Comparison of ENCODE assay signal across 1 cellular context in the genomic region with DNA sequence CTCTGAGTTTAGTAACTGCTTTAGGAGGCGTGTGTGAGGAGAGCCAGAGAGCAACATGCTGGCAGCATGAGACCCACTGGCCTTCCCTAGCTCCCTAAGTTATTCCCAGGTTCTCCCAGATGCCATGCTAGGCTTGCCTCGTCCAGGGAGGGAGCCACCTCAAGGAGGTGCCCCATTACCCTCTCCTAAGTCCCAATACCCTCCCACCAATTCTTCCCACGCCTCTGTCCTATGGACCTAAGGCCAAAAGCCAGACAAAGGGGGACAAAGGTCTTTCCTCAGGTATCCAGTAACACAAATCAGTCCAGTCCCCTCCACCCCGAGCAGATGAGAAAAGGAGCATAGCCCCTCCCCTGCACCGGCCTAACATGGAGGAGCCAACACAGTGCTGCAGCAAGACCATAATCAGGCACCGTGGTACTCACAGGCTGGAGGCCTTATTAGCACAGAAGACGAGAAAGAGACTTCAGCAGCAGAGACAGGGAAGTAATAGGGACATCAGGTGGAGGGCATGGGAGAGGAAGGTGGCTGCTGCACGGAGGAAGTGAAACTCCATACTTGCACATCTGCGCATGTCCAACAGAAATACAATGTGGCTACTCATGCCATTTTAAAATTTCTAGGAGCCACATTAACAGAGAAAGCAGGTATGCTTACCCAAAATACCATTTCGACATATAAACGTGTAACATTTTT.
TF ChIP-seq lines count a peak whose summit lies in the region.

No MANE protein-coding gene starts in this region.

TF ChIP-seq in SK-N-SH, 30 proteins besides CTCF, POLR2A, EP300 and RAD21 (continued from another document):
- TF ChIP-seq ZBTB33 (IDR thresholded peaks at IDR 0.05; ENCODE audit: borderline replicate concordance, low read depth) (no peak), REST (IDR thresholded peaks at IDR 0.05; ENCODE audit: low read depth, low read length) (no peak), RCOR1 (IDR thresholded peaks at IDR 0.05; ENCODE audit: low read length) (no peak), FOXM1 (IDR thresholded peaks at IDR 0.05; ENCODE audit: low read depth) (no peak)
TF ChIP-seq in SK-N-SH: peak in this region for 0.
